ENCODE assay signal across 8 cellular contexts in the genomic region with DNA sequence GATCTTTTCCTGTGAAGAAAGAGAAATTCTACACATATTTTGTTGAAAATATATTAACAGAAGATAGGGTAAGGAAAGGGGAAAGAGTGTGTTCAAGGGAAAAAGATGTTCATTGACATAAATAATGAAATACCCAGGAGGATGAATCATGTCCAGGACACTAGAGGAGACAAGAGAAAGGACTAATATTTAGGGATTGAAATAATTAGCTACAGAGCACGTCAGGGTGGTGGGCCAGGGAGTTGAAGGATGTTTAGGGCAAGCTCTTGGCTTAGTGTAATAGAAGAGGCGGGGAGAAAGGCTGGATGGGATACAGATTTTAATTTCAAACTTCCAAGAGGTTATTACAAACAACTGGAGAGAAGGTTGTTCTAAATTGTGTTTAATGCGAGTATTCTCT.
"Had no signal": no experiment of that assay in that cellular context is flagged by ENCODE, and none has a peak within 500 bp of the region (broad histone marks: within the 10 kb centered on the region; RNA-seq: fewer than 3 reads in every experiment).

No MANE protein-coding gene starts in this region.

- H3K9me3 Mint-ChIP-seq: HFFc6 had no signal

- H3K4me3 Mint-ChIP-seq: HFFc6, IgD-negative memory B cell had no signal

- H3K9ac ChIP-seq: GM23248 had no signal

- H3K27ac Mint-ChIP-seq: HFFc6, IgD-negative memory B cell had no signal

- H3K36me3 ChIP-seq: HAP-1 had no signal

- H3K36me3 Mint-ChIP-seq: IgD-negative memory B cell had no signal

- H3K27ac ChIP-seq: GM23248, HL-60 had no signal

- H3K9me3 ChIP-seq: HAP-1 had no signal

- DNase-seq: GM23248, GOT3, H7, HFFc6, KBM-7 had no signal

- H3K4me1 Mint-ChIP-seq: IgD-negative memory B cell had no signal

- H3K4me3 ChIP-seq: GM23248, HAP-1 had no signal
